In the genomic region with DNA sequence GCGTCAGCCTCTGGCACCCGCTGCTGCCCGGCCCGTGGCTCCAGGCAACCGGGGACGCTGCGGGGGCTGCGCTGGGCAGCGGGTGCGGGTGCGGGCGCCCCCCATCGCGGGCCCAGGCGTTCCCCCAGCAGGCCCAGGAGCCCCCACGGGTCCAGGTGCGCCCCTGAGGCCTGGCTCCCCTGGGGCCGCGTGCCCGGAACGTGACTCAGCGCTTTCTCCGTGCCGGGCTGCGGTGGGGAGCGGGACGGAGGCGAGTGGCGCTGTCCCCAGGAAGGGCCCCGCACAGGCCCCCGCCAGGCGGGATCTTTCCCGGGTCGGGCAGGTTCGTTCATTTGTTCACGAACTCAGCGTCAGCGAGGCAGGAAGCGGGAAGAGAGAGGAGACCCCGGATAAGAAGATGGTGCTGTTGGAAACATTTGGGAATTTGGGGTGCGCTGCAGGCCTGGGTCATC, we compare ENCODE assay signal across 8 cellular contexts. TPM values are rescaled to one million over a fixed set of nuclear protein-coding genes. Genes with fewer than 3 reads are reported as not detected.
A peak's percentile ranks its signal among the peaks of the same experiment; 100 is the strongest.
DNase-seq lines count a peak whose midpoint lies in the region; ATAC-seq and TF ChIP-seq lines count a peak whose summit lies in the region.
"Had no signal": no experiment of that assay in that cellular context is flagged by ENCODE, and none has a peak within 500 bp of the region (broad histone marks: within the 10 kb centered on the region; RNA-seq: fewer than 3 reads in every experiment).

No MANE protein-coding gene starts in this region.

- H3K4me2 ChIP-seq in SK-N-SH (no peak overlapping the region), fibroblast of lung (ENCODE audit: extremely low read depth, insufficient read depth, low read length) (peak overlapping the region; percentile 25)

- no peaks in the 10 kb centered on the region for H3K9me3 ChIP-seq in SK-N-SH
- H3K9me3 ChIP-seq in fibroblast of lung (ENCODE audit: control insufficient read depth, insufficient read depth, low read depth, low read length): no peaks in the 10 kb centered on the region
- H3K9me3 ChIP-seq: SJSA1 had no signal

- POLR2A ChIA-PET in SK-N-SH (lab: Yijun Ruan, JAX): no interaction called here

- peak overlapping the region; percentile 66 for H3K27ac Mint-ChIP-seq in stimulated activated naive CD8-positive, alpha-beta T cell treated with anti-CD3 and anti-CD28 coated beads, Interleukin-15, Interleukin-2, amounts not matched to agents 100 ng/mL and 50 ng/mL, for 24 hours

- CTCF ChIA-PET in SK-N-SH (lab: Yijun Ruan, JAX): interaction anchor here (0.5 to 18.8 kb wide), 45 partner anchors 10 to 385 kb away, joined by 3 to 332 read pairs (median 5); a partner anchor contains a TSS

- no peak for TF ChIP-seq RAD21 in SK-N-SH (IDR thresholded peaks at IDR 0.05; ENCODE audit: low read length)

- H4K20me1 ChIP-seq in SK-N-SH (ENCODE audit: insufficient read depth) (no peaks in the 10 kb centered on the region), fibroblast of lung (ENCODE audit: control insufficient read depth, extremely low read depth, insufficient read depth, low read length) (no peaks in the 10 kb centered on the region)

- no peak for ATAC-seq in SK-N-SH treated with all-trans-retinoic acid at 6 μM for 48 hours

- H3K4me3 Mint-ChIP-seq in stimulated activated naive CD8-positive, alpha-beta T cell treated with anti-CD3 and anti-CD28 coated beads, Interleukin-15, Interleukin-2, amounts not matched to agents 100 ng/mL and 50 ng/mL, for 24 hours: no peak overlapping the region

- H3K9ac ChIP-seq in SK-N-SH (no peak overlapping the region), fibroblast of lung (ENCODE audit: insufficient read depth, low read length) (no peak overlapping the region)

- H3K36me3 ChIP-seq in SK-N-SH (replicated peaks in 1 of 2; ENCODE audit: control insufficient read depth in 1 of 2, insufficient read depth in 2 of 2, low read length in 1 of 2): no peaks in the 10 kb centered on the region
- no peaks in the 10 kb centered on the region for H3K36me3 ChIP-seq in fibroblast of lung (ENCODE audit: control insufficient read depth, insufficient read depth, low read length)
- H3K36me3 ChIP-seq: SJSA1 had no signal

- no peaks in the 10 kb centered on the region for H3K79me2 ChIP-seq in SK-N-SH (ENCODE audit: insufficient read depth)
- H3K79me2 ChIP-seq in fibroblast of lung (ENCODE audit: control insufficient read depth, insufficient read depth, low read length): no peaks in the 10 kb centered on the region

- H3K4me3 ChIP-seq in SK-N-SH (ENCODE audit: low read depth in 2 of 2, low read length in 1 of 2) (no peak overlapping the region), fibroblast of lung (replicated peaks in 1 of 4; ENCODE audit: control extremely low read depth in 1 of 4, insufficient read depth in 1 of 4, low read depth in 3 of 4, low read length in 4 of 4) (peak overlapping the region in 1 of 4 experiments; percentile 14)
- H3K4me3 ChIP-seq: SJSA1 had no signal

- TF ChIP-seq CTCF in SK-N-SH (IDR thresholded peaks at IDR 0.05): no peak
- no peak for TF ChIP-seq CTCF in fibroblast of lung (conservative IDR thresholded peaks at IDR 0.05 in 1 of 2, IDR thresholded peaks at IDR 0.05 in 1 of 2; ENCODE audit: low read depth in 1 of 2, low read length in 2 of 2)

- H3K27me3 Mint-ChIP-seq in stimulated activated naive CD8-positive, alpha-beta T cell treated with anti-CD3 and anti-CD28 coated beads, Interleukin-15, Interleukin-2, amounts not matched to agents 100 ng/mL and 50 ng/mL, for 24 hours: no peaks in the 10 kb centered on the region

- H3K9me3 Mint-ChIP-seq in stimulated activated naive CD8-positive, alpha-beta T cell treated with anti-CD3 and anti-CD28 coated beads, Interleukin-15, Interleukin-2, amounts not matched to agents 100 ng/mL and 50 ng/mL, for 24 hours: no peaks in the 10 kb centered on the region

- no peaks in the 10 kb centered on the region for H3F3A ChIP-seq in SK-N-SH (replicated peaks; ENCODE audit: insufficient read depth)

- H3K4me1 ChIP-seq in SK-N-SH (ENCODE audit: control insufficient read depth in 1 of 2, insufficient read depth in 2 of 2, low read depth in 1 of 2, low read length in 1 of 2) (no peaks in the 10 kb centered on the region; a peak in 1 of 4 replicates), fibroblast of lung (ENCODE audit: control insufficient read depth, extremely low read depth, insufficient read depth, low read length) (no peaks in the 10 kb centered on the region)

- no peak overlapping the region for H3K27ac ChIP-seq in SK-N-SH (ENCODE audit: low read depth in 2 of 2, low read length in 1 of 2)
- H3K27ac ChIP-seq in fibroblast of lung (ENCODE audit: insufficient read depth, low read length): no peak overlapping the region
- H3K27ac ChIP-seq: 22Rv1, SJSA1 had no signal

- H2AFZ ChIP-seq in SK-N-SH (ENCODE audit: low read depth): peak overlapping the region; percentile 60; the same call in 1 of the 2 replicates
- H2AFZ ChIP-seq in fibroblast of lung (ENCODE audit: low read length): peak overlapping the region; percentile 59

- no peaks in the 10 kb centered on the region for H3K9me2 ChIP-seq in SK-N-SH

- H3K27me3 ChIP-seq in SK-N-SH (ENCODE audit: insufficient read depth) (no peaks in the 10 kb centered on the region), fibroblast of lung (ENCODE audit: control insufficient read depth, insufficient read depth, low read length) (peaks cover 5% of the 10 kb centered on the region)

- 90% methylated on average over 38 of the region's 41 CpGs for WGBS in SK-N-SH (ENCODE audit: low lambda C conversion rate)

- DNase-seq in SK-N-SH (no peak), fibroblast of lung (ENCODE audit: low read depth in 2 of 2) (peak in 1 of 2 donors; percentile 39), G401 (ENCODE audit: low spot score) (no peak), DMS 273 (lab: John Stamatoyannopoulos, UW; ENCODE audit: unreplicated experiment) (no peak)

- H3K4me1 Mint-ChIP-seq in stimulated activated naive CD8-positive, alpha-beta T cell treated with anti-CD3 and anti-CD28 coated beads, Interleukin-15, Interleukin-2, amounts not matched to agents 100 ng/mL and 50 ng/mL, for 24 hours (ENCODE audit: low read depth): peaks cover 16% of the 10 kb centered on the region

- no peak for TF ChIP-seq EP300 in SK-N-SH (IDR thresholded peaks at IDR 0.05; ENCODE audit: borderline replicate concordance in 1 of 2, low read depth in 1 of 2, low read length in 1 of 2)

- no peaks in the 10 kb centered on the region for H3K36me3 Mint-ChIP-seq in stimulated activated naive CD8-positive, alpha-beta T cell treated with anti-CD3 and anti-CD28 coated beads, Interleukin-15, Interleukin-2, amounts not matched to agents 100 ng/mL and 50 ng/mL, for 24 hours (ENCODE audit: low read depth)

- in situ Hi-C loops in G401 (cut with HindIII; ENCODE audit: low sequenced_read_pairs): no loop called here

TF ChIP-seq in SK-N-SH, 30 proteins besides CTCF, POLR2A, EP300 and RAD21 (continues in another document):
- TF ChIP-seq FOXM1 (IDR thresholded peaks at IDR 0.05; ENCODE audit: low read depth): no peak
- no peak for TF ChIP-seq TEAD4 (IDR thresholded peaks at IDR 0.05; ENCODE audit: borderline replicate concordance, insufficient read depth)
- no peak for TF ChIP-seq MXI1 (IDR thresholded peaks at IDR 0.05; ENCODE audit: low read depth, low read length)

TF ChIP-seq in SK-N-SH treated with all-trans-retinoic acid at 6 μM for 48 hours, 23 proteins besides CTCF, POLR2A, EP300 and RAD21 (continues in another document):
- TF ChIP-seq ISL1 (CRISPR knock-in tag; IDR thresholded peaks at IDR 0.05) (no peak), OSR1 (CRISPR knock-in tag; IDR thresholded peaks at IDR 0.05) (no peak), ZNF8 (CRISPR knock-in tag; IDR thresholded peaks at IDR 0.05) (no peak), ZNF70 (CRISPR knock-in tag; IDR thresholded peaks at IDR 0.05) (no peak), ESRRG (CRISPR knock-in tag; IDR thresholded peaks at IDR 0.05) (no peak)

RNA-seq across cellular contexts. Expression of a gene that starts 18.4 kb away (rescaled TPM):
- polyA plus RNA-seq in SK-N-SH (2012; rRNA removed) (129 and 167 TPM in 2 replicates), fibroblast of lung (66.8 and 85.4 TPM in 2 replicates)
- polyA plus RNA-seq in SK-N-SH (2012; cell fraction: cytosol; rRNA removed): 58.5 and 83.4 TPM in 2 replicates
- polyA plus RNA-seq in SK-N-SH (2012; cell fraction: nucleus; rRNA removed): 364 and 387 TPM in 2 replicates
- total RNA-seq in fibroblast of lung: 76.8 and 88.8 TPM in 2 replicates
- polyA plus RNA-seq in fibroblast of lung (2012): 97.3 and 104 TPM in 2 replicates
- polyA minus RNA-seq in fibroblast of lung (ENCODE audit: low replicate concordance): 224 and 247 TPM in 2 replicates
- 83.1 and 92.2 TPM in 2 replicates for total RNA-seq in G401 (2014; rRNA removed; shearing (Covaris generic))

RNA-seq across cellular contexts. Expression of a gene that starts 19.1 kb away (rescaled TPM):
- not detected in 2 replicates for polyA plus RNA-seq in SK-N-SH (2012; rRNA removed)
- polyA plus RNA-seq in SK-N-SH (2012; cell fraction: cytosol; rRNA removed): 0.01 TPM in 2 replicates
- 0.07 and 0.09 TPM in 2 replicates for polyA plus RNA-seq in SK-N-SH (2012; cell fraction: nucleus; rRNA removed)
- not detected in 2 replicates for total RNA-seq in fibroblast of lung
- not detected in 2 replicates for polyA plus RNA-seq in fibroblast of lung
- not detected in 2 replicates for polyA plus RNA-seq in fibroblast of lung (2012)
- polyA minus RNA-seq in fibroblast of lung (ENCODE audit: low replicate concordance): not detected in 2 replicates
- total RNA-seq in G401 (2014; rRNA removed; shearing (Covaris generic)): 0.62 and 0.85 TPM in 2 replicates
- total RNA-seq: SJSA1 had no signal

RNA-seq across cellular contexts. Expression of a gene that starts 43.0 kb away (rescaled TPM):
- 0.03 TPM in 1 of 2 replicates, not detected in the other for polyA plus RNA-seq in SK-N-SH (2012; rRNA removed)
- polyA plus RNA-seq in SK-N-SH (2012; cell fraction: cytosol; rRNA removed): 0.01 TPM in 1 of 2 replicates, not detected in the other
- polyA plus RNA-seq in SK-N-SH (2012; cell fraction: nucleus; rRNA removed): 0.12 and 0.26 TPM in 2 replicates
- total RNA-seq in fibroblast of lung: not detected in 2 replicates
- not detected in 2 replicates for polyA plus RNA-seq in fibroblast of lung
- polyA plus RNA-seq in fibroblast of lung (2012): 1.9 and 12.7 TPM in 2 replicates
- polyA minus RNA-seq in fibroblast of lung (ENCODE audit: low replicate concordance): not detected in 2 replicates
- total RNA-seq in G401 (2014; rRNA removed; shearing (Covaris generic)): not detected in 2 replicates
- total RNA-seq: SJSA1 had no signal

RNA-seq across cellular contexts. Expression of a gene that starts 47.4 kb away (rescaled TPM):
- polyA plus RNA-seq in SK-N-SH (2012; rRNA removed) (0.05 and 0.08 TPM in 2 replicates), fibroblast of lung (not detected in 2 replicates)
- polyA plus RNA-seq in SK-N-SH (2012; cell fraction: cytosol; rRNA removed): 0.03 TPM in 2 replicates
- 0.08 and 0.15 TPM in 2 replicates for polyA plus RNA-seq in SK-N-SH (2012; cell fraction: nucleus; rRNA removed)
- not detected in 2 replicates for total RNA-seq in fibroblast of lung
- polyA plus RNA-seq in fibroblast of lung (2012): not detected in 2 replicates
- polyA minus RNA-seq in fibroblast of lung (ENCODE audit: low replicate concordance): not detected in 2 replicates
- 0.95 TPM in 1 of 2 replicates, not detected in the other for total RNA-seq in G401 (2014; rRNA removed; shearing (Covaris generic))

RNA-seq across cellular contexts. Expression of a gene that starts 49.6 kb away (rescaled TPM):
- polyA plus RNA-seq in SK-N-SH (2012; rRNA removed) (76.8 and 81.4 TPM in 2 replicates), fibroblast of lung (68.6 and 81.5 TPM in 2 replicates)
- 74.4 and 76.2 TPM in 2 replicates for polyA plus RNA-seq in SK-N-SH (2012; cell fraction: cytosol; rRNA removed)
- 53.5 and 64.0 TPM in 2 replicates for polyA plus RNA-seq in SK-N-SH (2012; cell fraction: nucleus; rRNA removed)
- 23.6 and 34.0 TPM in 2 replicates for total RNA-seq in fibroblast of lung
- 65.3 and 82.5 TPM in 2 replicates for polyA plus RNA-seq in fibroblast of lung (2012)
- polyA minus RNA-seq in fibroblast of lung (ENCODE audit: low replicate concordance): 52.1 and 88.8 TPM in 2 replicates
- total RNA-seq in G401 (2014; rRNA removed; shearing (Covaris generic)): 73.7 and 87.2 TPM in 2 replicates
